ENCODE assay signal across 11 cellular contexts in genomic region chr18:74546751-74547530, GRCh38. TPM values are rescaled to one million over a fixed set of nuclear protein-coding genes. Genes with fewer than 3 reads are reported as not detected.
A peak's percentile ranks its signal among the peaks of the same experiment; 100 is the strongest.
DNase-seq lines count a peak whose midpoint lies in the region; ATAC-seq and TF ChIP-seq lines count a peak whose summit lies in the region.
"Had no signal": no experiment of that assay in that cellular context is flagged by ENCODE, and none has a peak within 500 bp of the region (broad histone marks: within the 10 kb centered on the region; RNA-seq: fewer than 3 reads in every experiment).

No MANE protein-coding gene starts in this region.

- H3K4me1 ChIP-seq in breast epithelium: no peaks in the 10 kb centered on the region
- peaks cover 55% of the 10 kb centered on the region for H3K4me1 ChIP-seq in left ventricle myocardium inferior
- peaks cover 11 to 21% (median 14%) of the 10 kb centered on the region in 4 donors for H3K4me1 ChIP-seq in stomach

- H3K9me3 ChIP-seq in breast epithelium (peaks cover 5 to 12% of the 10 kb centered on the region in 2 donors), left ventricle myocardium inferior (replicated peaks) (peaks cover 24% of the 10 kb centered on the region), stomach (peaks cover 6 to 14% (median 10%) of the 10 kb centered on the region in 4 donors)

- DNase-seq in HFF-Myc (ENCODE audit: extremely low read depth, low read depth) (peak; percentile 25), breast epithelium (ENCODE audit: low spot score in 2 of 2) (no peak), left ventricle myocardium inferior (peak; percentile 42), stomach (peak; percentile 44), midbrain (lab: John Stamatoyannopoulos, UW) (no peak), SKM-1 treated with dmso at 0.1 percent for 144 hours (lab: John Stamatoyannopoulos, UW; ENCODE audit: unreplicated experiment) (no peak)
- no peak for DNase-seq in activated T-cell treated with anti-CD3 and anti-CD28 coated beads, Interleukin-2, amount 50 U/mL, for 48 hours
- DNase-seq: activated effector memory CD4-positive, alpha-beta T cell treated with anti-CD3 and anti-CD28 coated beads, Interleukin-2, amount 50 U/mL, for 16 hours; DMS79 had no signal

- no peak for ATAC-seq in HG03469 (IDR thresholded peaks at IDR 0.05; ENCODE audit: unreplicated experiment)

- TF ChIP-seq EP300 in stomach (IDR thresholded peaks at IDR 0.05): no peak

- H3K36me3 ChIP-seq in breast epithelium (no peaks in the 10 kb centered on the region), left ventricle myocardium inferior (no peaks in the 10 kb centered on the region), stomach (no peaks in the 10 kb centered on the region)

- H3K27me3 ChIP-seq in breast epithelium: no peaks in the 10 kb centered on the region
- H3K27me3 ChIP-seq in left ventricle myocardium inferior (ENCODE audit: low read depth): no peaks in the 10 kb centered on the region
- H3K27me3 ChIP-seq in stomach: no peaks in the 10 kb centered on the region

- TF ChIP-seq CTCF in HFF-Myc (IDR thresholded peaks at IDR 0.05; ENCODE audit: low read depth, low read length, missing control alignments) (no peak), breast epithelium (IDR thresholded peaks at IDR 0.05) (no peak), left ventricle myocardium inferior (IDR thresholded peaks at IDR 0.05; ENCODE audit: borderline replicate concordance) (no peak), stomach (IDR thresholded peaks at IDR 0.05) (no peak)

- intact Hi-C loops in breast epithelium (cut with DNase I; ENCODE audit: low total_unique reads) (loop anchor here (2.0 kb wide), 1 partner anchor 52 kb away; no protein-coding TSS in a partner anchor), left ventricle myocardium inferior (cut with micrococcal nuclease) (no loop called here), stomach (cut with DNase I; ENCODE audit: low total_unique reads) (no loop called here)

- peak overlapping the region; percentile 25 to 76 for H3K27ac ChIP-seq in breast epithelium
- H3K27ac ChIP-seq in left ventricle myocardium inferior (replicated peaks): peak overlapping the region; percentile 93
- H3K27ac ChIP-seq in stomach: peak overlapping the region in 4 of 5 donors; percentile 44 to 71 (median 50)

- no peak overlapping the region for H3K4me3 ChIP-seq in HFF-Myc (replicated peaks; ENCODE audit: low read depth, low read length)
- no peak overlapping the region for H3K4me3 ChIP-seq in breast epithelium
- no peak overlapping the region for H3K4me3 ChIP-seq in left ventricle myocardium inferior
- H3K4me3 ChIP-seq in stomach: no peak overlapping the region

- TF ChIP-seq POLR2A in breast epithelium (IDR thresholded peaks at IDR 0.05) (no peak), stomach (IDR thresholded peaks at IDR 0.05) (no peak)

- WGBS in stomach, 5 donors: 28 to 38% (median 31%) methylated on average over 9 of the region's 9 CpGs

RNA-seq across cellular contexts. Expression of gene CNDP1, which starts 12.6 kb away (rescaled TPM):
- total RNA-seq in breast epithelium (under 1 TPM in 1 of 3 donors, not detected in 2; 0.33 TPM), left ventricle myocardium inferior (not detected), stomach (under 1 TPM in 1 of 5 donors, not detected in 4; 0.72 TPM)
- polyA plus RNA-seq in stomach: under 1 TPM in 2 of 3 donors, not detected in 1; 0.13 to 0.50 TPM
- total RNA-seq: epithelial cell of proximal tubule had no signal

RNA-seq across cellular contexts. Expression of gene ZNF407, which starts 50.7 kb away (rescaled TPM):
- 10 to 100 TPM; 14.9 to 30.1 (median 22.3) TPM for total RNA-seq in breast epithelium
- 10.6 TPM for total RNA-seq in left ventricle myocardium inferior
- total RNA-seq in stomach: 10 to 100 TPM; 10.7 to 49.0 (median 32.1) TPM
- 1 to 10 TPM; 2.1 to 2.4 (median 2.2) TPM for polyA plus RNA-seq in stomach

RNA-seq across cellular contexts. Expression of gene CNDP2, which starts 50.8 kb away (rescaled TPM):
- 100 to 1,000 TPM in 1 of 3 donors, 10 to 100 TPM in 2; 81.0 to 104 (median 95.7) TPM for total RNA-seq in breast epithelium
- 71.0 TPM for total RNA-seq in left ventricle myocardium inferior
- 100 to 1,000 TPM in 4 of 5 donors, 10 to 100 TPM in 1; 12.8 to 204 (median 115) TPM for total RNA-seq in stomach
- polyA plus RNA-seq in stomach: 100 to 1,000 TPM in 2 of 3 donors, 10 to 100 TPM in 1; 87.5 to 132 (median 110) TPM

Comparison
In these comparisons a context has a peak if more than half of its experiments do, and no peak if none do; other contexts are left out.
1. DNase-seq: peak in HFF-Myc (single experiment), left ventricle myocardium inferior (single experiment) and stomach (single experiment); none in breast epithelium (0 of 2), activated T-cell treated with anti-CD3 and anti-CD28 coated beads, Interleukin-2, amount 50 U/mL, for 48 hours (0 of 2), midbrain (single experiment) and SKM-1 treated with dmso at 0.1 percent for 144 hours (single experiment).
2. Peak in every context shown above with its lines, with median percentiles within 50 percentile points of each other: H3K27ac ChIP-seq.